19 cellular contexts compared by ENCODE assay signal in genomic region chr1:106998431-106999002, GRCh38. TPM values are rescaled to one million over a fixed set of nuclear protein-coding genes. Genes with fewer than 3 reads are reported as not detected.
DNase-seq lines count a peak whose midpoint lies in the region; ATAC-seq, FAIRE-seq and TF ChIP-seq lines count a peak whose summit lies in the region.
"Had no signal": no experiment of that assay in that cellular context is flagged by ENCODE, and none has a peak within 500 bp of the region (broad histone marks: within the 10 kb centered on the region; RNA-seq: fewer than 3 reads in every experiment).

No MANE protein-coding gene starts in this region.

- peak; percentile 43 for FAIRE-seq in H54 (lab: Jason Lieb, UNC)
- peak; percentile 98 for FAIRE-seq in bronchial epithelial cell (lab: Jason Lieb, UNC)
- FAIRE-seq: RCC 7860 had no signal

- H3K4me3 ChIP-seq in bronchial epithelial cell (ENCODE audit: low read depth, low read length) = peak overlapping the region; percentile 9
- H3K4me3 ChIP-seq: GM23248 had no signal

- no peak for TF ChIP-seq CTCF in C4-2B (conservative IDR thresholded peaks at IDR 0.05)
- no peak for TF ChIP-seq CTCF in bronchial epithelial cell (IDR thresholded peaks at IDR 0.05; ENCODE audit: insufficient read depth, low read length, severe bottlenecking)

- peak overlapping the region; percentile 34; the same call in 1 of the 2 replicates for H3K27ac ChIP-seq in C4-2B
- H3K27ac ChIP-seq: GM23248 had no signal

- no peak for TF ChIP-seq POLR2A in H54 (IDR thresholded peaks at IDR 0.05; ENCODE audit: low read depth, low read length)

- no peaks in the 10 kb centered on the region for H3K27me3 ChIP-seq in bronchial epithelial cell (ENCODE audit: control insufficient read depth, insufficient read depth, low read length)

- no peak for DNase-seq in H54 (ENCODE audit: insufficient read length, low spot score)
- DNase-seq in bronchial epithelial cell (ENCODE audit: low read depth) = peak; percentile 98
- DNase-seq in kidney tubule cell (ENCODE audit: low spot score) = peak; percentile 64
- no peak for DNase-seq in NCI-H774 (lab: John Stamatoyannopoulos, UW)
- DNase-seq: AML-193, GDM1, GM23248, KG1, NCI-H1417, NCI-H187, NCI-H2107, NCI-H345, NCI-H69, SHP77 treated with DMSO at 0.1 percent for 48 hours had no signal

- no peaks in the 10 kb centered on the region for H3K36me3 ChIP-seq in bronchial epithelial cell (ENCODE audit: control insufficient read depth, insufficient read depth, low read length)

- ATAC-seq in GM21737 (IDR thresholded peaks at IDR 0.05; ENCODE audit: unreplicated experiment) = no peak
- no peak for ATAC-seq in HG03469 (IDR thresholded peaks at IDR 0.05; ENCODE audit: unreplicated experiment)
- ATAC-seq: HCT116 had no signal

RNA-seq across cellular contexts. Expression of gene PRMT6, which starts 58.0 kb away (rescaled TPM):
- 8.2 and 11.3 TPM in 2 replicates for total RNA-seq in bronchial epithelial cell

Comparison
In these comparisons a context has a peak if more than half of its experiments do, and no peak if none do; other contexts are left out.
1. DNase-seq: peak in bronchial epithelial cell (single experiment) and kidney tubule cell (single experiment); none in H54 (single experiment) and NCI-H774 (single experiment).